Comparison of ENCODE assay signal across 8 cellular contexts in the genomic region with DNA sequence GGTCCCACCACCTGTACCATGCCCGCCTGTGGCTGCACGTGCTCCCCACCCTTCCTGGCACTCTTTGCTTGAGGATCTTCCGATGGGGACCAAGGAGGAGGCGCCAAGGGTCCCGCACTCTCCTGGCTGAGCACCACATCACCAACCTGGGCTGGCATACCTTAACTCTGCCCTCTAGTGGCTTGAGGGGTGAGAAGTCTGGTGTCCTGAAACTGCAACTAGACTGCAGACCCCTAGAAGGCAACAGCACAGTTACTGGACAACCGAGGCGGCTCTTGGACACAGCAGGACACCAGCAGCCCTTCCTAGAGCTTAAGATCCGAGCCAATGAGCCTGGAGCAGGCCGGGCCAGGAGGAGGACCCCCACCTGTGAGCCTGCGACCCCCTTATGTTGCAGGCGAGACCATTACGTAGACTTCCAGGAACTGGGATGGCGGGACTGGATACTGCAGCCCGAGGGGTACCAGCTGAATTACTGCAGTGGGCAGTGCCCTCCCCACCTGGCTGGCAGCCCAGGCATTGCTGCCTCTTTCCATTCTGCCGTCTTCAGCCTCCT. TPM values are rescaled to one million over a fixed set of nuclear protein-coding genes. Genes with fewer than 3 reads are reported as not detected.
DNase-seq lines count a peak whose midpoint lies in the region; ATAC-seq and TF ChIP-seq lines count a peak whose summit lies in the region.

No MANE protein-coding gene starts in this region.

- H3K36me3 ChIP-seq in hepatocyte (replicated peaks; ENCODE audit: insufficient read depth, low read depth), result no peaks in the 10 kb centered on the region

- H3K27me3 ChIP-seq in hepatocyte, result no peaks in the 10 kb centered on the region
- no peaks in the 10 kb centered on the region for H3K27me3 ChIP-seq in right cardiac atrium (ENCODE audit: control insufficient read depth, insufficient read depth)

- no peaks in the 10 kb centered on the region for H3K9me2 ChIP-seq in hepatocyte (replicated peaks; ENCODE audit: insufficient read depth)

- H3K4me2 ChIP-seq in hepatocyte, result peak overlapping the region; percentile 65

- 46% methylated on average over 15 of the region's 15 CpGs for WGBS in hepatocyte (ENCODE audit: low lambda C conversion rate, missing lambda C conversion rate)
- WGBS in right cardiac atrium, result 39% methylated on average over 15 of the region's 15 CpGs

- peak; percentile 63 for TF ChIP-seq CTCF in hepatocyte (IDR thresholded peaks at IDR 0.05; ENCODE audit: poor library complexity)

- intact Hi-C loops in right cardiac atrium (cut with DNase I), result loop anchor here in 1 of 4 donors (2.0 kb wide), 1 partner anchor 145 kb away; no protein-coding TSS in a partner anchor

- no peak overlapping the region for H2AFZ ChIP-seq in hepatocyte

- ATAC-seq in GM21529 (IDR thresholded peaks at IDR 0.05; ENCODE audit: unreplicated experiment), result peak; percentile 23
- ATAC-seq in HG03457 (IDR thresholded peaks at IDR 0.05; ENCODE audit: unreplicated experiment), result no peak
- no peak for ATAC-seq in right cardiac atrium

- no peaks in the 10 kb centered on the region for H3K79me2 ChIP-seq in hepatocyte

- DNase-seq in DMS79 treated with DMSO at 0.1 percent for 48 hours (lab: John Stamatoyannopoulos, UW), result peak; percentile 55
- DNase-seq in NCI-H446 treated with DMSO at 0.1 percent for 48 hours (lab: John Stamatoyannopoulos, UW), result peak; percentile 4
- DNase-seq in activated T-cell treated with anti-CD3 and anti-CD28 coated beads, Interleukin-2, amount 50 U/mL, for 48 hours, result peak; percentile 67
- DNase-seq in hepatocyte (ENCODE audit: low spot score), result peak; percentile 79
- DNase-seq in stimulated activated CD4-positive, alpha-beta T cell treated with anti-CD3 and anti-CD28 coated beads, Interleukin-4, amount 100 ng/mL, for 24 hours, result peak; percentile 55
- no peak for DNase-seq in right cardiac atrium

- H3K9me3 ChIP-seq in hepatocyte (ENCODE audit: low read depth), result no peaks in the 10 kb centered on the region
- no peaks in the 10 kb centered on the region for H3K9me3 ChIP-seq in right cardiac atrium (ENCODE audit: control insufficient read depth, low read length)

- H4K20me1 ChIP-seq in hepatocyte (ENCODE audit: insufficient read depth, poor library complexity, severe bottlenecking), result no peaks in the 10 kb centered on the region

- H3K4me1 ChIP-seq in hepatocyte (ENCODE audit: insufficient read depth) (peaks cover 41% of the 10 kb centered on the region), right cardiac atrium (ENCODE audit: control insufficient read depth, insufficient read depth, low read length) (no peaks in the 10 kb centered on the region)

- H3K4me3 ChIP-seq in hepatocyte, result no peak overlapping the region
- no peak overlapping the region for H3K4me3 ChIP-seq in right cardiac atrium (ENCODE audit: low read length)

- H3K27ac ChIP-seq in hepatocyte (no peak overlapping the region), right cardiac atrium (ENCODE audit: low read length) (no peak overlapping the region)

RNA-seq across cellular contexts. Expression of gene INHBE, which starts 1.1 kb away (rescaled TPM):
- total RNA-seq in hepatocyte, result 44.2 and 45.9 TPM in 2 replicates
- 6.1 and 15.1 TPM in 2 replicates for polyA plus RNA-seq in hepatocyte
- total RNA-seq in right cardiac atrium, result not detected
- polyA plus RNA-seq in right cardiac atrium, result not detected

RNA-seq across cellular contexts. Expression of gene GLI1, which starts 3.4 kb away (rescaled TPM):
- total RNA-seq in hepatocyte, result 5.9 and 7.6 TPM in 2 replicates
- polyA plus RNA-seq in hepatocyte, result 5.1 and 6.0 TPM in 2 replicates
- total RNA-seq in right cardiac atrium, result 1 to 10 TPM; 1.6 to 3.1 (median 2.5) TPM
- 0.59 TPM for polyA plus RNA-seq in right cardiac atrium

RNA-seq across cellular contexts. Expression of gene INHBC, which starts 21.6 kb away (rescaled TPM):
- total RNA-seq in hepatocyte (1.3 and 1.8 TPM in 2 replicates), right cardiac atrium (not detected)
- polyA plus RNA-seq in hepatocyte (1.5 and 3.4 TPM in 2 replicates), right cardiac atrium (not detected)

RNA-seq across cellular contexts. Expression of gene ARHGAP9, which starts 23.4 kb away (rescaled TPM):
- total RNA-seq in hepatocyte (0.44 and 2.0 TPM in 2 replicates), right cardiac atrium (10 to 100 TPM in 1 of 4 donors, 1 to 10 TPM in 3; 4.8 to 10.2 (median 7.5) TPM)
- polyA plus RNA-seq in hepatocyte (2.2 and 3.6 TPM in 2 replicates), right cardiac atrium (3.0 TPM)

RNA-seq across cellular contexts. Expression of gene R3HDM2, which starts 25.4 kb away (rescaled TPM):
- total RNA-seq in hepatocyte (22.8 and 28.7 TPM in 2 replicates), right cardiac atrium (10 to 100 TPM; 68.3 to 85.2 (median 76.5) TPM)
- polyA plus RNA-seq in hepatocyte (13.4 and 17.1 TPM in 2 replicates), right cardiac atrium (23.1 TPM)

Comparison
In these comparisons a context has a peak if more than half of its experiments do, and no peak if none do; other contexts are left out.
1. DNase-seq: peak in DMS79 treated with DMSO at 0.1 percent for 48 hours (single experiment), NCI-H446 treated with DMSO at 0.1 percent for 48 hours (single experiment), activated T-cell treated with anti-CD3 and anti-CD28 coated beads, Interleukin-2, amount 50 U/mL, for 48 hours (2 of 2), hepatocyte (single experiment) and stimulated activated CD4-positive, alpha-beta T cell treated with anti-CD3 and anti-CD28 coated beads, Interleukin-4, amount 100 ng/mL, for 24 hours (single experiment); none in right cardiac atrium (0 of 3).
2. RNA of gene INHBE, which starts 1.1 kb away (total RNA-seq): 44.2 to 45.9 TPM in hepatocyte; not detected in right cardiac atrium; every median in the first group is over 10 times any median in the second.